In the genomic region with DNA sequence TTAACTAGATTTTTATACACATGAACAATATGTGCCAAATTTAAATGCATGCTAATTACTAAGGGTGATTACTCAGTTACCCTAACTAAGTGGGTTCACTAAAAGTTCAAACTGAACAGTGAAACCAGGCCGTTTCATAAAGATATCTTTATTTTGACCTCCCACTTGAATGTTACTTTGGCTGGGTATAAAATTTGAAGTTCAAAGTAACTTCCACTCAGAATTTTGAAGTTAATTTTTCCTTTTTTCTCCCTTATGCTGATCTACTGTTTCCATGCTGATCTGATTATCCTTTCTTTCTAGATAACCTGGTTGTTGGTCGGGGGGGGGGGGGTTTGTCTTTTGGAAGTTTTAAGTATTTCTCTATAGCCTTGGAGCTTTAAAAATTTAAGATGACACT, we compare ENCODE assay signal across 10 cellular contexts.
"Had no signal": no experiment of that assay in that cellular context is flagged by ENCODE, and none has a peak within 500 bp of the region (broad histone marks: within the 10 kb centered on the region; RNA-seq: fewer than 3 reads in every experiment).

No MANE protein-coding gene starts in this region.

- H3K27ac ChIP-seq: HL-60, KMS-11 had no signal

- DNase-seq: H9, HCEC 1CT, HFFc6, IMR-90, KBM-7 had no signal

- H3K9ac ChIP-seq: KMS-11 had no signal

- FAIRE-seq: H1, H54 had no signal

- ATAC-seq: GM23338 had no signal

- H3K4me2 ChIP-seq: GM23338, KMS-11 had no signal

- H2AFZ ChIP-seq: GM23338 had no signal

- H3K4me3 ChIP-seq: GM23338 had no signal
